1 cellular context compared by ENCODE assay signal in the genomic region with DNA sequence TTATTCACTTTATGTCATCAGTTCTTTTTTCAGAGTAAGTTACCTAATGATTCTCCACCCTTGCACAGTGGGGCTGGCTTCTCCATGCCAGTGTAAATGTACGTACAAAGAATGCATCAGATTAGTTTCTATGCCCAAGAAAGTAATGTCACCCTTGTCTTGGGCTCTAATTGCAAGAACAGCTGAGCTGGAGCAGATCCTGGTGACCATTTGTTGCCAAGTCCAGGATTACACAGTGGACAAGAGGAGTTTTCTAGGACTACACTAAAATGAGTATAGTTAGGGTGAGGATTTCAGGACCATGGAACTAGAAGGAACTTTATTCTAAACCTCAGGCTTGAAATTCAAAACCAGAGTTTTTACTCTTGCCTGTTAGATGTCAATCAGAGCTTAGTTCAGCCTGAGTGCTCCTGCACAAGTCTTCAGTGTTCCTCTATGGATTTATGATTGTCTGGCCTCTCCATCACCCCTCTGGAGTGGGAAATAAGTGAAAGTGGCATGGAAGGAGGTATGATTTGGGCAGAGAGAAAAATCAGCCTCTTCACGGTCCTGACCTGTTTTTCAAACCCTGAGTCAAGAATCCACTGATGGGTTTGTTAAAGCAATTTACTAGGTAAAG.
TF ChIP-seq lines count a peak whose summit lies in the region.

No MANE protein-coding gene starts in this region.

TF ChIP-seq in HepG2, 621 proteins besides CTCF, POLR2A, EP300 and RAD21 (continued from another document):
- TF ChIP-seq, protein P1, sequence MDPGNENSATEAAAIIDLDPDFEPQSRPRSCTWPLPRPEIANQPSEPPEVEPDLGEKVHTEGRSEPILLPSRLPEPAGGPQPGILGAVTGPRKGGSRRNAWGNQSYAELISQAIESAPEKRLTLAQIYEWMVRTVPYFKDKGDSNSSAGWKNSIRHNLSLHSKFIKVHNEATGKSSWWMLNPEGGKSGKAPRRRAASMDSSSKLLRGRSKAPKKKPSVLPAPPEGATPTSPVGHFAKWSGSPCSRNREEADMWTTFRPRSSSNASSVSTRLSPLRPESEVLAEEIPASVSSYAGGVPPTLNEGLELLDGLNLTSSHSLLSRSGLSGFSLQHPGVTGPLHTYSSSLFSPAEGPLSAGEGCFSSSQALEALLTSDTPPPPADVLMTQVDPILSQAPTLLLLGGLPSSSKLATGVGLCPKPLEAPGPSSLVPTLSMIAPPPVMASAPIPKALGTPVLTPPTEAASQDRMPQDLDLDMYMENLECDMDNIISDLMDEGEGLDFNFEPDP (CRISPR knock-in tag; conservative IDR thresholded peaks at IDR 0.05): 0 out of 2 replicates have a peak, but pooled peaks have one; percentile 55
TF ChIP-seq in HepG2: peak in this region for 1.
